In genomic region chr19:17266589-17266974, GRCh38 we compare ENCODE assay signal across 8 cellular contexts. TPM values are rescaled to one million over a fixed set of nuclear protein-coding genes. Genes with fewer than 3 reads are reported as not detected.
DNase-seq lines count a peak whose midpoint lies in the region; ATAC-seq and TF ChIP-seq lines count a peak whose summit lies in the region.

No MANE protein-coding gene starts in this region.

- H3K4me3 ChIP-seq in NB4 (ENCODE audit: low read depth, low read length) (no peak overlapping the region), esophagus squamous epithelium (peak overlapping the region in 2 of 4 donors; percentile 5 to 89), tibial nerve (no peak overlapping the region)

- H3K27ac ChIP-seq in esophagus squamous epithelium (peak overlapping the region; percentile 78 to 86 (median 81)), tibial nerve (peak overlapping the region in 3 of 4 donors; percentile 29 to 86 (median 44))

- no peaks in the 10 kb centered on the region for H3K9me3 Mint-ChIP-seq in activated naive CD4-positive, alpha-beta T cell treated with anti-CD3 and anti-CD28 coated beads, Interleukin-2, amount 50 U/mL, for 24 hours

- H3K4me1 ChIP-seq in esophagus squamous epithelium (peaks cover 7 to 25% (median 9%) of the 10 kb centered on the region in 3 donors), tibial nerve (peaks cover 0 to 19% (median 6%) of the 10 kb centered on the region in 4 donors)

- intact Hi-C loops in esophagus squamous epithelium (cut with DNase I) = no loop called here

- H3K27me3 ChIP-seq in esophagus squamous epithelium = no peaks in the 10 kb centered on the region
- H3K27me3 ChIP-seq in tibial nerve = no peaks in the 10 kb centered on the region

- 66 to 77% methylated on average over 12 of the region's 12 CpGs for WGBS in esophagus squamous epithelium, 2 donors
- WGBS in tibial nerve, 2 donors = 70 to 73% methylated on average over 12 of the region's 12 CpGs

- no peak for ATAC-seq in HG02981 (IDR thresholded peaks at IDR 0.05; ENCODE audit: unreplicated experiment)

- no peaks in the 10 kb centered on the region for H3K9me3 ChIP-seq in esophagus squamous epithelium
- H3K9me3 ChIP-seq in tibial nerve = no peaks in the 10 kb centered on the region

- TF ChIP-seq POLR2A in NB4 (IDR thresholded peaks at IDR 0.05; ENCODE audit: extremely low read depth, insufficient read length) (no peak), esophagus squamous epithelium (IDR thresholded peaks at IDR 0.05) (no peak), tibial nerve (IDR thresholded peaks at IDR 0.05) (no peak)

- no peaks in the 10 kb centered on the region for H3K36me3 Mint-ChIP-seq in activated naive CD4-positive, alpha-beta T cell treated with anti-CD3 and anti-CD28 coated beads, Interleukin-2, amount 50 U/mL, for 24 hours

- H3K27me3 Mint-ChIP-seq in activated naive CD4-positive, alpha-beta T cell treated with anti-CD3 and anti-CD28 coated beads, Interleukin-2, amount 50 U/mL, for 24 hours = no peaks in the 10 kb centered on the region

- TF ChIP-seq CTCF in NB4 (IDR thresholded peaks at IDR 0.05; ENCODE audit: low read depth, low read length) = no peak
- TF ChIP-seq CTCF in esophagus squamous epithelium (IDR thresholded peaks at IDR 0.05) = no peak
- TF ChIP-seq CTCF in tibial nerve (IDR thresholded peaks at IDR 0.05) = no peak

- no peak for TF ChIP-seq EP300 in tibial nerve (IDR thresholded peaks at IDR 0.05)

- H3K27ac Mint-ChIP-seq in activated naive CD4-positive, alpha-beta T cell treated with anti-CD3 and anti-CD28 coated beads, Interleukin-2, amount 50 U/mL, for 24 hours = peak overlapping the region; percentile 48

- H3K36me3 ChIP-seq in esophagus squamous epithelium = peaks cover 0 to 31% (median 12%) of the 10 kb centered on the region in 3 donors
- peaks cover 0 to 31% (median 0%) of the 10 kb centered on the region in 3 donors for H3K36me3 ChIP-seq in tibial nerve

- H3K4me1 Mint-ChIP-seq in activated naive CD4-positive, alpha-beta T cell treated with anti-CD3 and anti-CD28 coated beads, Interleukin-2, amount 50 U/mL, for 24 hours = peaks cover 22% of the 10 kb centered on the region

- DNase-seq in activated naive CD4-positive, alpha-beta T cell treated with Interleukin-2 at 50 U/mL for 16 hours = no peak
- DNase-seq in NB4 (ENCODE audit: low read depth) = peak; percentile 33
- no peak for DNase-seq in esophagus squamous epithelium (lab: John Stamatoyannopoulos, UW)
- DNase-seq in tibial nerve (ENCODE audit: low spot score in 2 of 2) = no peak
- DNase-seq in retina = no peak
- no peak for DNase-seq in effector CD4-positive, alpha-beta T cell

- peak overlapping the region; percentile 96 for H3K4me3 Mint-ChIP-seq in activated naive CD4-positive, alpha-beta T cell treated with anti-CD3 and anti-CD28 coated beads, Interleukin-2, amount 50 U/mL, for 24 hours

RNA-seq across cellular contexts. Expression of gene BABAM1, which starts 0.7 kb away (rescaled TPM):
- 10 to 100 TPM; 29.1 to 55.8 (median 53.1) TPM for total RNA-seq in esophagus squamous epithelium
- 10 to 100 TPM; 60.0 to 72.0 (median 67.0) TPM for total RNA-seq in tibial nerve

RNA-seq across cellular contexts. Expression of gene USHBP1, which starts 2.0 kb away (rescaled TPM):
- 1 to 10 TPM in 1 of 4 donors, under 1 TPM in 2, not detected in 1; 0.70 to 4.8 (median 0.73) TPM for total RNA-seq in esophagus squamous epithelium
- total RNA-seq in tibial nerve = 10 to 100 TPM in 2 of 4 donors, 1 to 10 TPM in 2; 3.1 to 29.4 (median 17.5) TPM

RNA-seq across cellular contexts. Expression of gene ANKLE1, which starts 15.1 kb away (rescaled TPM):
- total RNA-seq in esophagus squamous epithelium (under 1 TPM in 3 of 4 donors, not detected in 1; 0.12 to 0.57 (median 0.22) TPM), tibial nerve (1 to 10 TPM in 2 of 4 donors, under 1 TPM in 2; 0.44 to 2.1 (median 0.90) TPM)

RNA-seq across cellular contexts. Expression of gene NR2F6, which starts 20.9 kb away (rescaled TPM):
- total RNA-seq in esophagus squamous epithelium (100 to 1,000 TPM in 1 of 4 donors, 10 to 100 TPM in 3; 52.8 to 115 (median 82.7) TPM), tibial nerve (10 to 100 TPM; 30.0 to 46.0 (median 39.5) TPM)

RNA-seq across cellular contexts. Expression of gene ABHD8, which starts 36.6 kb away (rescaled TPM):
- total RNA-seq in esophagus squamous epithelium (1 to 10 TPM; 2.0 to 8.4 (median 5.2) TPM), tibial nerve (10 to 100 TPM; 15.7 to 22.9 (median 19.9) TPM)
